Comparison of ENCODE assay signal across 15 cellular contexts in the genomic region with DNA sequence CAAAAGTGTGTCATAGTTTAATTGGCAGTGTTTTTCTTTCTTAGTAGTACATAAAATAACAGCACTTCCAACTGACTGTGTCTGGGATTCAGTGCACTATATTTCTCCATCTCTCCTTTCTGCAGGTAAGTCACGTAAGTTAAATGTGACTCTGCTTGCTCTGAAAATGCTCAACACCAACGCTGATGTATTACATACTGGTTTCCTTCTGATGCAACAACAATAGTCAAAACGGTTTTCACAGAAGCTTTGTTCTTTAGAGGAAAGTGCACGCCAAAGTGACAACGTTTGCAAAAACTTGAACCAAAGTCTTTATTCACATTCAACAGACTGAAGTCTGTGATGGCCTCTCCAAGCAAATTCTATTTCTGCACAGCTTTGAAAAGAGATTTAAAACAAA.
DNase-seq lines count a peak whose midpoint lies in the region; ATAC-seq lines count a peak whose summit lies in the region.
"Had no signal": no experiment of that assay in that cellular context is flagged by ENCODE, and none has a peak within 500 bp of the region (broad histone marks: within the 10 kb centered on the region; RNA-seq: fewer than 3 reads in every experiment).

No MANE protein-coding gene starts in this region.

- H3K4me3 Mint-ChIP-seq in activated CD4-positive, alpha-beta T cell treated with anti-CD3 and anti-CD28 coated beads for 36 hours, result no peak overlapping the region
- H3K4me3 Mint-ChIP-seq in activated T-helper 1 cell treated with anti-CD3 and anti-CD28 coated beads, Interleukin-12 subunit alpha, Interleukin-12 subunit beta, Interleukin-2, Interleukin-4 antibody, amounts not matched to agents 30 ng/mL and 10 ng/mL and 1 ng/mL, durations not matched to agents 14 hours and 24 hours and 36 hours, result no peak overlapping the region
- H3K4me3 Mint-ChIP-seq in activated CD4-positive, alpha-beta T cell treated with anti-CD3 and anti-CD28 coated beads, Interleukin-2, amount 10 ng/mL, durations not matched to agents 24 days and 14 days, result no peak overlapping the region
- H3K4me3 Mint-ChIP-seq: GM23338 had no signal

- peaks cover 83% of the 10 kb centered on the region for H3K4me1 Mint-ChIP-seq in activated CD4-positive, alpha-beta T cell treated with anti-CD3 and anti-CD28 coated beads for 36 hours
- peaks cover 82% of the 10 kb centered on the region for H3K4me1 Mint-ChIP-seq in activated T-helper 1 cell treated with anti-CD3 and anti-CD28 coated beads, Interleukin-12 subunit alpha, Interleukin-12 subunit beta, Interleukin-2, Interleukin-4 antibody, amounts not matched to agents 30 ng/mL and 10 ng/mL and 1 ng/mL, durations not matched to agents 14 hours and 24 hours and 36 hours (ENCODE audit: low read depth)
- peaks cover 66% of the 10 kb centered on the region for H3K4me1 Mint-ChIP-seq in activated CD4-positive, alpha-beta T cell treated with anti-CD3 and anti-CD28 coated beads, Interleukin-2, amount 10 ng/mL, durations not matched to agents 24 days and 14 days

- peak overlapping the region; percentile 58 for H3K27ac Mint-ChIP-seq in activated CD4-positive, alpha-beta T cell treated with anti-CD3 and anti-CD28 coated beads for 36 hours
- H3K27ac Mint-ChIP-seq in activated naive CD4-positive, alpha-beta T cell treated with anti-CD3 and anti-CD28 coated beads, Interleukin-2, amount 50 U/mL, for 72 hours, result peak overlapping the region in 1 of 2 donors; percentile 55
- H3K27ac Mint-ChIP-seq in activated T-helper 1 cell treated with anti-CD3 and anti-CD28 coated beads, Interleukin-12 subunit alpha, Interleukin-12 subunit beta, Interleukin-2, Interleukin-4 antibody, amounts not matched to agents 30 ng/mL and 10 ng/mL and 1 ng/mL, durations not matched to agents 14 hours and 24 hours and 36 hours, result peak overlapping the region; percentile 5
- H3K27ac Mint-ChIP-seq in activated CD4-positive, alpha-beta T cell treated with anti-CD3 and anti-CD28 coated beads, Interleukin-2, amount 10 ng/mL, durations not matched to agents 24 days and 14 days, result no peak overlapping the region
- H3K27ac Mint-ChIP-seq: GM23338 had no signal

- CTCF ChIA-PET in activated CD4-positive, alpha-beta T cell treated with anti-CD3 and anti-CD28 coated beads for 36 hours (lab: Charles Lee), result no interaction called here

- DNase-seq in activated CD4-positive, alpha-beta T cell treated with anti-CD3 and anti-CD28 coated beads for 36 hours, result peak; percentile 24
- no peak for DNase-seq in activated CD4-positive, alpha-beta T cell treated with anti-CD3 and anti-CD28 coated beads for 4 hours
- DNase-seq in activated naive CD4-positive, alpha-beta T cell treated with anti-CD3 and anti-CD28 coated beads, Interleukin-2, amount 50 U/mL, for 72 hours (ENCODE audit: low spot score in 2 of 2), result no peak
- DNase-seq in activated naive CD4-positive, alpha-beta T cell treated with Interleukin-2 at 50 U/mL for 16 hours, result no peak
- DNase-seq in activated T-helper 1 cell treated with anti-CD3 and anti-CD28 coated beads, Interleukin-12 subunit alpha, Interleukin-12 subunit beta, Interleukin-2, Interleukin-4 antibody, amounts not matched to agents 30 ng/mL and 10 ng/mL and 1 ng/mL, durations not matched to agents 14 hours and 24 hours and 36 hours (ENCODE audit: low spot score), result no peak
- DNase-seq in activated CD4-positive, alpha-beta T cell treated with anti-CD3 and anti-CD28 coated beads, Interleukin-2, amount 10 ng/mL, durations not matched to agents 24 days and 14 days, result no peak
- no peak for DNase-seq in HK-2 (ENCODE audit: unreplicated experiment)
- DNase-seq: AML-193; CD4-positive, alpha-beta memory T cell; DMS153; DMS79; GDM1; HCEC 1CT had no signal

- peaks cover 5% of the 10 kb centered on the region for H3K36me3 Mint-ChIP-seq in activated CD4-positive, alpha-beta T cell treated with anti-CD3 and anti-CD28 coated beads for 36 hours (ENCODE audit: low read depth)
- peaks cover 5 to 16% of the 10 kb centered on the region in 2 donors for H3K36me3 Mint-ChIP-seq in activated naive CD4-positive, alpha-beta T cell treated with anti-CD3 and anti-CD28 coated beads, Interleukin-2, amount 50 U/mL, for 72 hours
- H3K36me3 Mint-ChIP-seq in activated T-helper 1 cell treated with anti-CD3 and anti-CD28 coated beads, Interleukin-12 subunit alpha, Interleukin-12 subunit beta, Interleukin-2, Interleukin-4 antibody, amounts not matched to agents 30 ng/mL and 10 ng/mL and 1 ng/mL, durations not matched to agents 14 hours and 24 hours and 36 hours (ENCODE audit: low read depth), result peaks cover 11% of the 10 kb centered on the region
- peaks cover 15% of the 10 kb centered on the region for H3K36me3 Mint-ChIP-seq in activated CD4-positive, alpha-beta T cell treated with anti-CD3 and anti-CD28 coated beads, Interleukin-2, amount 10 ng/mL, durations not matched to agents 24 days and 14 days (ENCODE audit: low read depth)

- POLR2A ChIA-PET in activated CD4-positive, alpha-beta T cell treated with anti-CD3 and anti-CD28 coated beads for 36 hours (lab: Charles Lee), result no interaction called here

- no peaks in the 10 kb centered on the region for H3K27me3 Mint-ChIP-seq in activated CD4-positive, alpha-beta T cell treated with anti-CD3 and anti-CD28 coated beads for 36 hours
- no peaks in the 10 kb centered on the region for H3K27me3 Mint-ChIP-seq in activated T-helper 1 cell treated with anti-CD3 and anti-CD28 coated beads, Interleukin-12 subunit alpha, Interleukin-12 subunit beta, Interleukin-2, Interleukin-4 antibody, amounts not matched to agents 30 ng/mL and 10 ng/mL and 1 ng/mL, durations not matched to agents 14 hours and 24 hours and 36 hours (ENCODE audit: insufficient read depth)
- no peaks in the 10 kb centered on the region for H3K27me3 Mint-ChIP-seq in activated CD4-positive, alpha-beta T cell treated with anti-CD3 and anti-CD28 coated beads, Interleukin-2, amount 10 ng/mL, durations not matched to agents 24 days and 14 days
- H3K27me3 Mint-ChIP-seq: CD4-positive, alpha-beta memory T cell had no signal

- H3K9me3 Mint-ChIP-seq in activated CD4-positive, alpha-beta T cell treated with anti-CD3 and anti-CD28 coated beads for 36 hours (ENCODE audit: low read depth), result no peaks in the 10 kb centered on the region
- peaks cover 0 to 10% of the 10 kb centered on the region in 2 donors for H3K9me3 Mint-ChIP-seq in activated naive CD4-positive, alpha-beta T cell treated with anti-CD3 and anti-CD28 coated beads, Interleukin-2, amount 50 U/mL, for 72 hours
- H3K9me3 Mint-ChIP-seq in activated T-helper 1 cell treated with anti-CD3 and anti-CD28 coated beads, Interleukin-12 subunit alpha, Interleukin-12 subunit beta, Interleukin-2, Interleukin-4 antibody, amounts not matched to agents 30 ng/mL and 10 ng/mL and 1 ng/mL, durations not matched to agents 14 hours and 24 hours and 36 hours, result peaks cover 6% of the 10 kb centered on the region
- peaks cover 9% of the 10 kb centered on the region for H3K9me3 Mint-ChIP-seq in activated CD4-positive, alpha-beta T cell treated with anti-CD3 and anti-CD28 coated beads, Interleukin-2, amount 10 ng/mL, durations not matched to agents 24 days and 14 days
- H3K9me3 Mint-ChIP-seq: GM23338 had no signal

- peak; percentile 69 for ATAC-seq in activated CD4-positive, alpha-beta T cell treated with anti-CD3 and anti-CD28 coated beads for 36 hours
- ATAC-seq in activated naive CD4-positive, alpha-beta T cell treated with anti-CD3 and anti-CD28 coated beads, Interleukin-2, amount 50 U/mL, for 72 hours, result peak; percentile 13 to 80
- ATAC-seq: A549, GM23338 had no signal

- intact Hi-C loops in activated CD4-positive, alpha-beta T cell treated with anti-CD3 and anti-CD28 coated beads for 36 hours (cut with DNase I, micrococcal nuclease), result loop anchor here in 1 of 2 experiments (10.0 kb wide), 1 partner anchor 318 kb away; no protein-coding TSS in a partner anchor
- intact Hi-C loops in activated T-helper 1 cell treated with anti-CD3 and anti-CD28 coated beads, Interleukin-12 subunit alpha, Interleukin-12 subunit beta, Interleukin-2, Interleukin-4 antibody, amounts not matched to agents 30 ng/mL and 10 ng/mL and 1 ng/mL, durations not matched to agents 14 hours and 24 hours and 36 hours (cut with micrococcal nuclease), result loop anchor here (2.0 to 10.0 kb wide), 4 partner anchors 30 to 522 kb away; no protein-coding TSS in a partner anchor
- intact Hi-C loops in activated CD4-positive, alpha-beta T cell treated with anti-CD3 and anti-CD28 coated beads, Interleukin-2, amount 10 ng/mL, durations not matched to agents 24 days and 14 days (cut with micrococcal nuclease), result loop anchor here (10.0 kb wide), 1 partner anchor 372 kb away; no protein-coding TSS in a partner anchor
